21 cellular contexts compared by ENCODE assay signal in the genomic region with DNA sequence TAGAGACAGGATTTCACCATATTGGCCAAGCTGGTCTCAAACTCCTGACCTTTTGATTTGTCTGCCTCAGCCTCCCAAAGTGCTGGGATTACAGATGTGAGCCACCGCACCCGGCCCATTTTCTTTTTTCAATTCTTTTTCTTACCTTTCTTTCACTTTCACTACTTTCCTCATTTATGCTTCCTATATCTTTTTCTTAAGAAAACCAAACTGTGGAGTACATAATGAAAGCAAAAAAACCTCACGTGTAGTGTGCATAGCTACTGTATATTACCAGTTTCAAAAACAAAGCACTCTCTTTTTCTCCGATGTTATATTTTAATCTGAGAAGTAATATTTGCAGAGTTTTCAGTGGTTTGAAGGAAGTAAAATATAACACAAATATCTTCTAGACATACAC.
"Had no signal": no experiment of that assay in that cellular context is flagged by ENCODE, and none has a peak within 500 bp of the region (broad histone marks: within the 10 kb centered on the region; RNA-seq: fewer than 3 reads in every experiment).

No MANE protein-coding gene starts in this region.

- H3K27me3 ChIP-seq: foreskin keratinocyte, suprapubic skin, upper lobe of left lung had no signal

- H3K4me3 Mint-ChIP-seq: activated naive CD8-positive, alpha-beta T cell treated with anti-CD3 and anti-CD28 coated beads for 36 hours; brain; nephron; stimulated activated naive CD8-positive, alpha-beta T cell treated with anti-CD3 and anti-CD28 coated beads, Interleukin-15, Interleukin-2, amounts not matched to agents 100 ng/mL and 50 ng/mL, for 24 hours had no signal

- H3K36me3 Mint-ChIP-seq: activated naive CD8-positive, alpha-beta T cell treated with anti-CD3 and anti-CD28 coated beads for 36 hours; brain had no signal

- ATAC-seq: foreskin keratinocyte, left ventricle myocardium superior, right cardiac atrium had no signal

- H3K9me3 ChIP-seq: prostate gland, suprapubic skin, upper lobe of left lung had no signal

- H3K9me3 Mint-ChIP-seq: activated naive CD8-positive, alpha-beta T cell treated with anti-CD3 and anti-CD28 coated beads for 36 hours; brain; nephron; stimulated activated naive CD8-positive, alpha-beta T cell treated with anti-CD3 and anti-CD28 coated beads, Interleukin-15, Interleukin-2, amounts not matched to agents 100 ng/mL and 50 ng/mL, for 24 hours had no signal

- DNase-seq: activated CD4-positive, alpha-beta T cell treated with anti-CD3 and anti-CD28 coated beads, Interleukin-2, amount 50 U/mL, for 48 hours; activated CD4-positive, CD25-positive, alpha-beta regulatory T cell treated with anti-CD3 and anti-CD28 coated beads, Interleukin-2, amount 50 U/mL, for 72 hours; activated gamma-delta T cell; activated naive CD8-positive, alpha-beta T cell treated with anti-CD3 and anti-CD28 coated beads for 36 hours; activated T-cell treated with anti-CD3 and anti-CD28 coated beads, Interleukin-2, amount 50 U/mL, for 48 hours; effector memory CD4-positive, alpha-beta T cell; foreskin keratinocyte; glutamatergic neuron; hypothalamus; left ventricle myocardium superior; mesenchymal stem cell; occipital lobe; right cardiac atrium; T1000; upper lobe of left lung had no signal

- H3K27ac Mint-ChIP-seq: activated naive CD8-positive, alpha-beta T cell treated with anti-CD3 and anti-CD28 coated beads for 36 hours; brain; stimulated activated naive CD8-positive, alpha-beta T cell treated with anti-CD3 and anti-CD28 coated beads, Interleukin-15, Interleukin-2, amounts not matched to agents 100 ng/mL and 50 ng/mL, for 24 hours had no signal

- H3K4me1 ChIP-seq: prostate gland had no signal

- H3K36me3 ChIP-seq: prostate gland, suprapubic skin, upper lobe of left lung had no signal

- H3K4me3 ChIP-seq: prostate gland, skin epidermis, suprapubic skin, upper lobe of left lung had no signal

- H3K27ac ChIP-seq: prostate gland, suprapubic skin, upper lobe of left lung had no signal
